16 cellular contexts compared by ENCODE assay signal in genomic region chr6:28661097-28661713, GRCh38.
DNase-seq lines count a peak whose midpoint lies in the region; TF ChIP-seq lines count a peak whose summit lies in the region.
"Had no signal": no experiment of that assay in that cellular context is flagged by ENCODE, and none has a peak within 500 bp of the region (broad histone marks: within the 10 kb centered on the region; RNA-seq: fewer than 3 reads in every experiment).

No MANE protein-coding gene starts in this region.

- CTCF ChIA-PET in HEK293 (lab: Yijun Ruan, JAX) = interaction anchor here (0.6 to 1.1 kb wide), 2 partner anchors 8 to 146 kb away, joined by 3 read pairs; no protein-coding TSS in a partner anchor

- peaks cover 6% of the 10 kb centered on the region for H3K36me3 Mint-ChIP-seq in type B pancreatic cell
- H3K36me3 Mint-ChIP-seq: CD8-positive, alpha-beta T cell had no signal

- H3K9me3 ChIP-seq in HEK293 (ENCODE audit: control insufficient read depth, insufficient read depth, low read depth, low read length) = no peaks in the 10 kb centered on the region
- H3K9me3 ChIP-seq in ascending aorta = no peaks in the 10 kb centered on the region
- H3K9me3 ChIP-seq: A549, Caco-2 had no signal

- peaks cover 26% of the 10 kb centered on the region for H3K27me3 Mint-ChIP-seq in type B pancreatic cell

- H3K9me3 Mint-ChIP-seq in type B pancreatic cell = no peaks in the 10 kb centered on the region
- H3K9me3 Mint-ChIP-seq: CD8-positive, alpha-beta T cell had no signal

- no peak for TF ChIP-seq CTCF in HEK293 (tag by site-specific recombination; IDR thresholded peaks at IDR 0.05)
- no peak for TF ChIP-seq CTCF in VCaP (conservative IDR thresholded peaks at IDR 0.05)
- no peak for TF ChIP-seq CTCF in type B pancreatic cell (conservative IDR thresholded peaks at IDR 0.05)
- TF ChIP-seq CTCF in ascending aorta (IDR thresholded peaks at IDR 0.05) = no peak

- peaks cover 19% of the 10 kb centered on the region for H3K4me1 Mint-ChIP-seq in type B pancreatic cell (ENCODE audit: unreplicated experiment)

- POLR2A ChIA-PET in HEK293 (lab: Yijun Ruan, JAX) = no interaction called here

- H3K4me3 Mint-ChIP-seq in type B pancreatic cell = peak overlapping the region; percentile 11
- H3K4me3 Mint-ChIP-seq: B cell; CD4-positive, alpha-beta T cell; CD8-positive, alpha-beta T cell had no signal

- DNase-seq in type B pancreatic cell (ENCODE audit: extremely low spot score, unreplicated experiment) (no peak), ascending aorta (ENCODE audit: low spot score in 2 of 2) (no peak), NCI-H2196 treated with DMSO at 0.1 percent for 48 hours (lab: John Stamatoyannopoulos, UW; ENCODE audit: unreplicated experiment) (no peak)
- DNase-seq: AML-193; Caco-2; Calu3; CD4-positive, alpha-beta T cell; CD8-positive, alpha-beta T cell; DMS79 treated with DMSO at 0.1 percent for 48 hours; GF-D8 had no signal

- no peaks in the 10 kb centered on the region for H3K27me3 ChIP-seq in ascending aorta

- no peak overlapping the region for H3K27ac ChIP-seq in HEK293 (ENCODE audit: extremely low read depth, low read depth, low read length)
- peak overlapping the region; percentile 4; the same call in 1 of the 2 replicates for H3K27ac ChIP-seq in VCaP
- H3K27ac ChIP-seq in ascending aorta = no peak overlapping the region
- H3K27ac ChIP-seq: 22Rv1; A549; BLaER1 treated with 17β-estradiol and CSF1 and Interleukin-3, amounts not matched to agents 10 nM and 100 nM had no signal

- H3K27ac Mint-ChIP-seq in type B pancreatic cell = no peak overlapping the region
- H3K27ac Mint-ChIP-seq: B cell; CD4-positive, alpha-beta T cell; CD8-positive, alpha-beta T cell had no signal

- intact Hi-C loops in ascending aorta (cut with DNase I) = no loop called here

- H3K4me3 ChIP-seq in HEK293 (ENCODE audit: low read depth, low read length) = no peak overlapping the region
- no peak overlapping the region for H3K4me3 ChIP-seq in ascending aorta
- H3K4me3 ChIP-seq: A549; BLaER1 treated with 17β-estradiol and CSF1 and Interleukin-3, amounts not matched to agents 10 nM and 100 nM had no signal

- peaks cover 9% of the 10 kb centered on the region; the same call in 1 of the 2 replicates for H3K4me1 ChIP-seq in HEK293 (ENCODE audit: control insufficient read depth, insufficient read depth, low read length)
- H3K4me1 ChIP-seq in ascending aorta = no peaks in the 10 kb centered on the region
- H3K4me1 ChIP-seq: A549 had no signal

- H3K36me3 ChIP-seq in HEK293 (ENCODE audit: control insufficient read depth in 2 of 2, insufficient read depth in 1 of 2, low read length in 2 of 2) (no peaks in the 10 kb centered on the region), ascending aorta (no peaks in the 10 kb centered on the region)
- H3K36me3 ChIP-seq: BLaER1 treated with 17β-estradiol and CSF1 and Interleukin-3, amounts not matched to agents 10 nM and 100 nM had no signal

TF ChIP-seq in HEK293, 187 proteins besides CTCF, POLR2A, EP300 and RAD21:
- TF ChIP-seq BCL11A (tag by site-specific recombination; IDR thresholded peaks at IDR 0.05; ENCODE audit: low read depth) = peak; percentile 73; the same call in 1 of the 2 replicates
- TF ChIP-seq OSR2 (tag by site-specific recombination; IDR thresholded peaks at IDR 0.05) = peak; percentile 54; the same call in 1 of the 2 replicates
- TF ChIP-seq WT1 (tag by site-specific recombination; IDR thresholded peaks at IDR 0.05) = peak; percentile 93
- no peak for TF ChIP-seq SCRT2 (tag by site-specific recombination; IDR thresholded peaks at IDR 0.05)
- peak; percentile 18; the same call in 1 of the 2 replicates for TF ChIP-seq SP7 (tag by site-specific recombination; IDR thresholded peaks at IDR 0.05)
- TF ChIP-seq ZNF670 (tag by site-specific recombination; IDR thresholded peaks at IDR 0.05; ENCODE audit: low read depth) = no peak
- TF ChIP-seq PRDM6 (tag by site-specific recombination; IDR thresholded peaks at IDR 0.05) = 0 out of 2 replicates have a peak, but pooled peaks have one; percentile 33
- TF ChIP-seq PRDM10 (tag by site-specific recombination; IDR thresholded peaks at IDR 0.05) = peak; percentile 92
- peak; percentile 27; the same call in 1 of the 2 replicates for TF ChIP-seq PRDM1 (tag by site-specific recombination; IDR thresholded peaks at IDR 0.05)
- TF ChIP-seq ZBTB26 (tag by site-specific recombination; optimal IDR thresholded peaks at IDR 0.05) = no peak
- no peak for TF ChIP-seq SCRT1 (tag by site-specific recombination; IDR thresholded peaks at IDR 0.05; ENCODE audit: borderline replicate concordance)
TF ChIP-seq in HEK293: peak in this region for 7.
